ENCODE assay signal across 21 cellular contexts in the genomic region with DNA sequence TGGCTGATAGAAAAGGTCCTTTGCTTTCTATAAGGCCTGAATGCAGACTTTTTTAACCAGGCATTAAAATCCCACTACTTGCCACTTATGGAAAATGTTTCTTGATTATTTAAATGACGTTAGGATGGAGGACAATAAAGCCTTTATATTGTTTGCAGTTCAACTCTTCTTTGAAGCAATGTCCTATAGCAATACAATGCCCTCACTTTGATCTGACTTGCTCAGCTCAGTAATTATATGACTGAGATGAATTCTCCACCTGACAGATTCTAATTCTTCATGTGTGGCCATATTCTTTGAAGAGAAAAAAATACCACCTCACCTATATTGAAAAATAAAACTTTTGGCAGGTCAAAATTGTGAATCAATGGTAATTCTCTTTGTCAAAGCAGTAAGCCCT.
DNase-seq lines count a peak whose midpoint lies in the region; ATAC-seq and TF ChIP-seq lines count a peak whose summit lies in the region.
"Had no signal": no experiment of that assay in that cellular context is flagged by ENCODE, and none has a peak within 500 bp of the region (broad histone marks: within the 10 kb centered on the region; RNA-seq: fewer than 3 reads in every experiment).

No MANE protein-coding gene starts in this region.

- H3K27ac Mint-ChIP-seq in activated CD4-positive, alpha-beta memory T cell treated with anti-CD3 and anti-CD28 coated beads for 36 hours: peak overlapping the region; percentile 15
- H3K27ac Mint-ChIP-seq in activated CD4-positive, alpha-beta memory T cell treated with anti-CD3 and anti-CD28 coated beads, Interleukin-2, amount 10 ng/mL, durations not matched to agents 7 days and 5 days: no peak overlapping the region
- H3K27ac Mint-ChIP-seq in CD8-positive, alpha-beta T cell: peak overlapping the region; percentile 93
- H3K27ac Mint-ChIP-seq in T-helper 17 cell: peak overlapping the region; percentile 87

- ATAC-seq in CD8-positive, alpha-beta T cell: peak; percentile 15
- ATAC-seq in T-helper 17 cell (peak; percentile 3), GM19324 (IDR thresholded peaks at IDR 0.05; ENCODE audit: low FRiP score, unreplicated experiment) (no peak), esophagus mucosa (no peak)
- ATAC-seq: gastrocnemius medialis, HepG2 had no signal

- DNase-seq in activated CD4-positive, alpha-beta memory T cell treated with anti-CD3 and anti-CD28 coated beads for 36 hours: no peak
- no peak for DNase-seq in activated CD4-positive, alpha-beta memory T cell treated with anti-CD3 and anti-CD28 coated beads, Interleukin-2, amount 10 ng/mL, durations not matched to agents 7 days and 5 days
- DNase-seq in CD8-positive, alpha-beta T cell: no peak
- DNase-seq in T-helper 17 cell (no peak), osteoblast (ENCODE audit: insufficient read length, low spot score, missing footprints) (no peak), GDM1 (lab: John Stamatoyannopoulos, UW) (no peak)
- DNase-seq: activated CD8-positive, alpha-beta memory T cell treated with anti-CD3 and anti-CD28 coated beads for 24 hours; activated naive CD4-positive, alpha-beta T cell treated with Interleukin-2 at 50 U/mL for 16 hours; gastrocnemius medialis; Karpas-422; NCI-H146; NCI-H2171; NCI-H510A treated with DMSO at 0.1 percent for 48 hours; NK-92 treated with Interleukin-12 subunit alpha and Interleukin-12 subunit beta, amount 100 ng/mL, for 24 hours; Right ventricle myocardium superior; testis had no signal

- no peaks in the 10 kb centered on the region for H3K36me3 ChIP-seq in CD8-positive, alpha-beta T cell (ENCODE audit: insufficient read depth, low read length)
- no peaks in the 10 kb centered on the region for H3K36me3 ChIP-seq in osteoblast (ENCODE audit: insufficient read depth, low read length)
- H3K36me3 ChIP-seq: gastrocnemius medialis, neutrophil, vagina had no signal

- no peak overlapping the region for H3K4me3 Mint-ChIP-seq in activated CD4-positive, alpha-beta memory T cell treated with anti-CD3 and anti-CD28 coated beads for 36 hours
- no peak overlapping the region for H3K4me3 Mint-ChIP-seq in activated CD4-positive, alpha-beta memory T cell treated with anti-CD3 and anti-CD28 coated beads, Interleukin-2, amount 10 ng/mL, durations not matched to agents 7 days and 5 days
- H3K4me3 Mint-ChIP-seq in CD8-positive, alpha-beta T cell: no peak overlapping the region
- H3K4me3 Mint-ChIP-seq in T-helper 17 cell: no peak overlapping the region

- H3K79me2 ChIP-seq in osteoblast (ENCODE audit: insufficient read depth, low read length): peaks cover 77% of the 10 kb centered on the region

- peaks cover 25% of the 10 kb centered on the region for H3K4me1 ChIP-seq in CD8-positive, alpha-beta T cell (ENCODE audit: insufficient read depth, low read length)
- H3K4me1 ChIP-seq in osteoblast (ENCODE audit: insufficient read depth, low read length): peaks cover 50% of the 10 kb centered on the region
- H3K4me1 ChIP-seq: testis had no signal

- H3K27me3 Mint-ChIP-seq in activated CD4-positive, alpha-beta memory T cell treated with anti-CD3 and anti-CD28 coated beads for 36 hours: no peaks in the 10 kb centered on the region
- H3K27me3 Mint-ChIP-seq in activated CD4-positive, alpha-beta memory T cell treated with anti-CD3 and anti-CD28 coated beads, Interleukin-2, amount 10 ng/mL, durations not matched to agents 7 days and 5 days: no peaks in the 10 kb centered on the region
- no peaks in the 10 kb centered on the region for H3K27me3 Mint-ChIP-seq in CD8-positive, alpha-beta T cell (ENCODE audit: low read depth)
- H3K27me3 Mint-ChIP-seq in T-helper 17 cell: no peaks in the 10 kb centered on the region

- CTCF ChIA-PET in activated CD4-positive, alpha-beta memory T cell treated with anti-CD3 and anti-CD28 coated beads for 36 hours (lab: Charles Lee): no interaction called here
- CTCF ChIA-PET in activated CD4-positive, alpha-beta memory T cell treated with anti-CD3 and anti-CD28 coated beads, Interleukin-2, amount 10 ng/mL, durations not matched to agents 7 days and 5 days (lab: Charles Lee): interaction anchor here (1.1 to 1.5 kb wide), 2 partner anchors 11 to 237 kb away, joined by 3 to 4 read pairs; a partner anchor contains a TSS
- CTCF ChIA-PET in CD8-positive, alpha-beta T cell (lab: Charles Lee): interaction anchor here (1.1 to 3.4 kb wide), 2 partner anchors 14 to 232 kb away, joined by 4 to 11 read pairs; no protein-coding TSS in a partner anchor

- intact Hi-C loops in activated CD4-positive, alpha-beta memory T cell treated with anti-CD3 and anti-CD28 coated beads for 36 hours (cut with micrococcal nuclease): no loop called here
- intact Hi-C loops in CD8-positive, alpha-beta T cell (cut with DNase I, micrococcal nuclease): loop anchor here in 1 of 2 experiments (5.0 kb wide), 1 partner anchor 94 kb away; no protein-coding TSS in a partner anchor

- H2AFZ ChIP-seq in osteoblast (ENCODE audit: low read length): no peak overlapping the region

- H3K27me3 ChIP-seq in CD8-positive, alpha-beta T cell (ENCODE audit: insufficient read depth, low read length): no peaks in the 10 kb centered on the region
- no peaks in the 10 kb centered on the region for H3K27me3 ChIP-seq in osteoblast (ENCODE audit: insufficient read depth, low read length)
- H3K27me3 ChIP-seq: gastrocnemius medialis, neutrophil, testis, vagina had no signal

- H3K4me1 Mint-ChIP-seq in activated CD4-positive, alpha-beta memory T cell treated with anti-CD3 and anti-CD28 coated beads for 36 hours (ENCODE audit: low read depth): peaks cover 39% of the 10 kb centered on the region
- peaks cover 11% of the 10 kb centered on the region for H3K4me1 Mint-ChIP-seq in activated CD4-positive, alpha-beta memory T cell treated with anti-CD3 and anti-CD28 coated beads, Interleukin-2, amount 10 ng/mL, durations not matched to agents 7 days and 5 days
- H3K4me1 Mint-ChIP-seq in CD8-positive, alpha-beta T cell (ENCODE audit: low read depth): peaks cover 54% of the 10 kb centered on the region
- peaks cover 8% of the 10 kb centered on the region for H3K4me1 Mint-ChIP-seq in T-helper 17 cell

- no peak for TF ChIP-seq CTCF in CD8-positive, alpha-beta T cell (IDR thresholded peaks at IDR 0.05)
- TF ChIP-seq CTCF in osteoblast (IDR thresholded peaks at IDR 0.05; ENCODE audit: extremely low read depth, low read depth, low read length): no peak

- H3K4me2 ChIP-seq in osteoblast (ENCODE audit: insufficient read depth, low read length): peak overlapping the region; percentile 34

- H3K27ac ChIP-seq in CD8-positive, alpha-beta T cell (ENCODE audit: low read depth, low read length): peak overlapping the region; percentile 8
- peak overlapping the region; percentile 62 for H3K27ac ChIP-seq in osteoblast (ENCODE audit: low read depth, low read length)
- H3K27ac ChIP-seq: gastrocnemius medialis, neutrophil, testis, vagina had no signal

- H3K4me3 ChIP-seq in CD8-positive, alpha-beta T cell (ENCODE audit: low read depth, low read length): no peak overlapping the region
- H3K4me3 ChIP-seq in osteoblast (ENCODE audit: insufficient read depth, low read length): no peak overlapping the region
- H3K4me3 ChIP-seq: gastrocnemius medialis, testis, vagina had no signal

- H3K36me3 Mint-ChIP-seq in activated CD4-positive, alpha-beta memory T cell treated with anti-CD3 and anti-CD28 coated beads for 36 hours: peaks cover 8% of the 10 kb centered on the region
- H3K36me3 Mint-ChIP-seq in activated CD4-positive, alpha-beta memory T cell treated with anti-CD3 and anti-CD28 coated beads, Interleukin-2, amount 10 ng/mL, durations not matched to agents 7 days and 5 days (ENCODE audit: low read depth): peaks cover 3% of the 10 kb centered on the region
- H3K36me3 Mint-ChIP-seq in CD8-positive, alpha-beta T cell: peaks cover 19% of the 10 kb centered on the region
- no peaks in the 10 kb centered on the region for H3K36me3 Mint-ChIP-seq in T-helper 17 cell (ENCODE audit: low read depth)

- no peaks in the 10 kb centered on the region for H3K9me3 Mint-ChIP-seq in activated CD4-positive, alpha-beta memory T cell treated with anti-CD3 and anti-CD28 coated beads for 36 hours
- H3K9me3 Mint-ChIP-seq in activated CD4-positive, alpha-beta memory T cell treated with anti-CD3 and anti-CD28 coated beads, Interleukin-2, amount 10 ng/mL, durations not matched to agents 7 days and 5 days: peaks cover 4% of the 10 kb centered on the region
- H3K9me3 Mint-ChIP-seq in CD8-positive, alpha-beta T cell: no peaks in the 10 kb centered on the region

- POLR2A ChIA-PET in activated CD4-positive, alpha-beta memory T cell treated with anti-CD3 and anti-CD28 coated beads for 36 hours (lab: Charles Lee): no interaction called here
- POLR2A ChIA-PET in activated CD4-positive, alpha-beta memory T cell treated with anti-CD3 and anti-CD28 coated beads, Interleukin-2, amount 10 ng/mL, durations not matched to agents 7 days and 5 days (lab: Charles Lee): no interaction called here
- POLR2A ChIA-PET in CD8-positive, alpha-beta T cell (lab: Charles Lee): interaction anchor here (0.9 to 1.9 kb wide), 3 partner anchors 12 to 206 kb away, joined by 3 to 4 read pairs (median 4); no protein-coding TSS in a partner anchor

- H3K9me3 ChIP-seq in CD8-positive, alpha-beta T cell (ENCODE audit: low read length): no peaks in the 10 kb centered on the region
- H3K9me3 ChIP-seq in T-helper 17 cell (ENCODE audit: control insufficient read depth, low read length, poor library complexity, severe bottlenecking) (no peaks in the 10 kb centered on the region), osteoblast (ENCODE audit: low read depth, low read length) (no peaks in the 10 kb centered on the region)
- H3K9me3 ChIP-seq: gastrocnemius medialis, neutrophil, testis, vagina had no signal

- no peaks in the 10 kb centered on the region for H4K20me1 ChIP-seq in osteoblast (ENCODE audit: insufficient read depth, low read length)

Comparison
In these comparisons a context has a peak if more than half of its experiments do, and no peak if none do; other contexts are left out.
1. ATAC-seq: peak in CD8-positive, alpha-beta T cell (single experiment) and T-helper 17 cell (single experiment); none in GM19324 (single experiment) and esophagus mucosa (single experiment).